In genomic region chr4:52743444-52744019, GRCh38 we compare ENCODE assay signal across 19 cellular contexts. TPM values are rescaled to one million over a fixed set of nuclear protein-coding genes. Genes with fewer than 3 reads are reported as not detected.
"Had no signal": no experiment of that assay in that cellular context is flagged by ENCODE, and none has a peak within 500 bp of the region (broad histone marks: within the 10 kb centered on the region; RNA-seq: fewer than 3 reads in every experiment).

No MANE protein-coding gene starts in this region.

- H3K4me3 ChIP-seq: dorsolateral prefrontal cortex, ovary, psoas muscle, sigmoid colon, stomach, tibial artery, upper lobe of left lung, uterus had no signal

- ATAC-seq: naive thymus-derived CD8-positive, alpha-beta T cell; psoas muscle; right cardiac atrium; stimulated activated effector memory CD8-positive, alpha-beta T cell treated with anti-CD3 and anti-CD28 coated beads, Interleukin-12 subunit alpha, Interleukin-12 subunit beta, amount 100 ng/mL, for 72 hours had no signal

- H3K27me3 ChIP-seq: dorsolateral prefrontal cortex, ovary, sigmoid colon, stomach, tibial artery, upper lobe of left lung, uterus had no signal

- H3K4me3 Mint-ChIP-seq: naive thymus-derived CD8-positive, alpha-beta T cell; nephron progenitor cell; stimulated activated effector memory CD8-positive, alpha-beta T cell treated with anti-CD3 and anti-CD28 coated beads, Interleukin-12 subunit alpha, Interleukin-12 subunit beta, amount 100 ng/mL, for 72 hours had no signal

- H3K36me3 ChIP-seq: ovary, sigmoid colon, stomach, tibial artery, upper lobe of left lung, uterus had no signal

- H3K9me3 ChIP-seq: ovary, psoas muscle, sigmoid colon, stomach, tibial artery, upper lobe of left lung, uterus had no signal

- H3K36me3 Mint-ChIP-seq: naive thymus-derived CD8-positive, alpha-beta T cell; stimulated activated effector memory CD8-positive, alpha-beta T cell treated with anti-CD3 and anti-CD28 coated beads, Interleukin-12 subunit alpha, Interleukin-12 subunit beta, amount 100 ng/mL, for 72 hours had no signal

- H3K27ac Mint-ChIP-seq: naive thymus-derived CD8-positive, alpha-beta T cell; stimulated activated effector memory CD8-positive, alpha-beta T cell treated with anti-CD3 and anti-CD28 coated beads, Interleukin-12 subunit alpha, Interleukin-12 subunit beta, amount 100 ng/mL, for 72 hours had no signal

- H3K4me1 ChIP-seq: psoas muscle, sigmoid colon, tibial artery, uterus had no signal

- H3K27ac ChIP-seq: dorsolateral prefrontal cortex, ovary, psoas muscle, sigmoid colon, stomach, tibial artery, upper lobe of left lung, uterus had no signal

- DNase-seq: dorsolateral prefrontal cortex; effector CD4-positive, alpha-beta T cell; naive thymus-derived CD8-positive, alpha-beta T cell; nephron progenitor cell; nucleus accumbens; ovary; posterior cingulate gyrus; psoas muscle; right cardiac atrium; sigmoid colon; stimulated activated CD4-positive, alpha-beta T cell treated with anti-CD3 and anti-CD28 coated beads, Interleukin-2, amount 100 ng/mL, for 24 hours; stimulated activated CD4-positive, alpha-beta T cell treated with anti-CD3 and anti-CD28 coated beads, Interleukin-4, amount 100 ng/mL, for 24 hours; stimulated activated naive CD4-positive, alpha-beta T cell treated with Interleukin-2 at 50 U/mL for 16 hours; stomach; tibial artery; uterus had no signal

- H3K9me3 Mint-ChIP-seq: stimulated activated effector memory CD8-positive, alpha-beta T cell treated with anti-CD3 and anti-CD28 coated beads, Interleukin-12 subunit alpha, Interleukin-12 subunit beta, amount 100 ng/mL, for 72 hours had no signal

- H3K4me1 Mint-ChIP-seq: naive thymus-derived CD8-positive, alpha-beta T cell; stimulated activated effector memory CD8-positive, alpha-beta T cell treated with anti-CD3 and anti-CD28 coated beads, Interleukin-12 subunit alpha, Interleukin-12 subunit beta, amount 100 ng/mL, for 72 hours had no signal

RNA-seq across cellular contexts. Expression of gene ERVMER34-1, which starts 7.7 kb away (rescaled TPM):
- total RNA-seq: mesenteric fat pad; naive thymus-derived CD8-positive, alpha-beta T cell; psoas muscle; sigmoid colon had no signal
